1 cellular context compared by ENCODE assay signal in the genomic region with DNA sequence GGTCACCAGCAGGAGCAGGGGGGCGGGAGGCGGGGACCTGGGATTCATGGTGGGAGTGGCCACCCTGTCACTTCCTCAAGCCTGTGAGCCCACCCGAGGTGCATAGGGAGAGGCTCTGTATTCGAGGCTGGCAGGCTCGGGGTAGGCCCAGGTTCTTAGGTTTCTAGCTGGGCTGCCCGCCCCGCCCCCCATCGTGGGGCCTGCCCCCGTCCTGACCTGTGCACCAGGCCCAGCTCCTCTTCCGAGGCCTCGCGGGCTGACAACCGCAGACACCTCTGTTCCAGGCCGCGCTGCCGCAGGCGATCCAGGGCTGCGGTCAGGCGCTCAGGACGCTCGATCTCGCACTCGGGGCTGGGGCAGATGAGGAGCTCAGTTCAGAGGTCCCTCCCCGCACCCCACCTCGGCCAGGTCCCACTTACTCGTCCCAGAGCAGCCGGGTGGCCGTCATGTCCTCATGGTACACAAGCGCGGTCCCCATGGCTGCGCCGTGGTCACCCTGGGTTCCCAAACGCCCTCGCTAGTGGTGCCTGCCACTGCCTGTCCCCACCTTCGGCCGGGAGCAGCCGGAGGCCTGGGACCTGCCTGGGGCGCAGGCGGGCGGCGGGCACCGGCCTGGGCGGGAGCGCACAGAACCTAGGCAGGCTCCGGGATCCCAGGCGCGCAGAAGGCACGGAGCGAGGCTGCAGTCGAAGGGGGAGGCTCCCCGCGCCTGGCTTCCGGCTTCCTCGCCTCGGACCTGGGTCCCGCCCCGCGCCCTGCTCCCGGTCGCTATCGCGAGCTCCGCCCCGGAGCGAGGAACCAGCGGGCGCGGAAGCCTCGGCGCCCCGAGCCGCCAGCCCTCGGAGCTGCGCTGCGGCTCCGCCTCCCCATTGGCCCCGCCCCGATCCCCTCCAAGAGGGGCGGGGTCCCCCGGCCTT.
TF ChIP-seq lines count a peak whose summit lies in the region.

Gene HDAC10, minus strand, starts transcription at position 711 of the 917 bp plus-strand sequence. Its CDS starts 233 bp downstream, at position 478.

TF ChIP-seq in K562, 482 proteins besides CTCF, POLR2A, EP300 and RAD21 (continued from another document and continues in another):
- TF ChIP-seq ZMIZ1 (IDR thresholded peaks at IDR 0.05; ENCODE audit: low read depth in 2 of 2, low read length in 2 of 2): no peak
- TF ChIP-seq RBBP5 (IDR thresholded peaks at IDR 0.05; ENCODE audit: borderline replicate concordance, insufficient read depth, low read length, poor library complexity, severe bottlenecking): peak; percentile 71
- TF ChIP-seq ZC3H11A (IDR thresholded peaks at IDR 0.05; ENCODE audit: low read depth, low read length): no peak
- TF ChIP-seq PML (IDR thresholded peaks at IDR 0.05; ENCODE audit: low read length): 0 out of 2 replicates have a peak, but pooled peaks have one; percentile 14
- TF ChIP-seq ETV5 (CRISPR knock-in tag; IDR thresholded peaks at IDR 0.05; ENCODE audit: low read depth): peak; percentile 48
- no peak for TF ChIP-seq ZFP36 (IDR thresholded peaks at IDR 0.05; ENCODE audit: low read depth, low read length, partially characterized antibody)
- TF ChIP-seq GABPB1 (CRISPR knock-in tag; IDR thresholded peaks at IDR 0.05): peak; percentile 56; the same call in 1 of the 2 replicates
- TF ChIP-seq ZBTB7A (IDR thresholded peaks at IDR 0.05; ENCODE audit: borderline replicate concordance, control insufficient read depth, low read depth, low read length): peak; percentile 26; the same call in 1 of the 2 replicates
- TF ChIP-seq MIER1 (IDR thresholded peaks at IDR 0.05; ENCODE audit: low read depth): no peak
- TF ChIP-seq ARID4B (CRISPR knock-in tag; IDR thresholded peaks at IDR 0.05): peak; percentile 84; the same call in 1 of the 2 replicates
- TF ChIP-seq CBX1 (IDR thresholded peaks at IDR 0.05; ENCODE audit: low read depth): no peak
- TF ChIP-seq E2F6 (IDR thresholded peaks at IDR 0.05; ENCODE audit: borderline replicate concordance in 1 of 2, extremely low read depth in 1 of 2, insufficient read depth in 1 of 2, insufficient read length in 1 of 2, low read depth in 1 of 2, low read length in 1 of 2, poor library complexity in 1 of 2, severe bottlenecking in 1 of 2): peak in 1 of 2 experiments; percentile 51
- TF ChIP-seq NR2C2 (CRISPR knock-in tag; IDR thresholded peaks at IDR 0.05): no peak
- TF ChIP-seq NR2C2 (tag; IDR thresholded peaks at IDR 0.05): 0 out of 2 replicates have a peak, but pooled peaks have one; percentile 31
- TF ChIP-seq GABPA (tag; conservative IDR thresholded peaks at IDR 0.05; ENCODE audit: low read depth): peak; percentile 73
- TF ChIP-seq HCFC1 (IDR thresholded peaks at IDR 0.05; ENCODE audit: low read depth, low read length): peak; percentile 44
- peak; percentile 59 for TF ChIP-seq SAP30 (IDR thresholded peaks at IDR 0.05; ENCODE audit: borderline replicate concordance, insufficient read depth, low read depth, low read length, poor library complexity, severe bottlenecking)
- 0 out of 2 replicates have a peak, but pooled peaks have one; percentile 29 for TF ChIP-seq CREB3L1 (IDR thresholded peaks at IDR 0.05; ENCODE audit: borderline replicate concordance, low read depth)
- peak; percentile 60; the same call in 1 of the 2 replicates for TF ChIP-seq PHF8 (IDR thresholded peaks at IDR 0.05; ENCODE audit: borderline replicate concordance, low read length)
- TF ChIP-seq, protein P1, sequence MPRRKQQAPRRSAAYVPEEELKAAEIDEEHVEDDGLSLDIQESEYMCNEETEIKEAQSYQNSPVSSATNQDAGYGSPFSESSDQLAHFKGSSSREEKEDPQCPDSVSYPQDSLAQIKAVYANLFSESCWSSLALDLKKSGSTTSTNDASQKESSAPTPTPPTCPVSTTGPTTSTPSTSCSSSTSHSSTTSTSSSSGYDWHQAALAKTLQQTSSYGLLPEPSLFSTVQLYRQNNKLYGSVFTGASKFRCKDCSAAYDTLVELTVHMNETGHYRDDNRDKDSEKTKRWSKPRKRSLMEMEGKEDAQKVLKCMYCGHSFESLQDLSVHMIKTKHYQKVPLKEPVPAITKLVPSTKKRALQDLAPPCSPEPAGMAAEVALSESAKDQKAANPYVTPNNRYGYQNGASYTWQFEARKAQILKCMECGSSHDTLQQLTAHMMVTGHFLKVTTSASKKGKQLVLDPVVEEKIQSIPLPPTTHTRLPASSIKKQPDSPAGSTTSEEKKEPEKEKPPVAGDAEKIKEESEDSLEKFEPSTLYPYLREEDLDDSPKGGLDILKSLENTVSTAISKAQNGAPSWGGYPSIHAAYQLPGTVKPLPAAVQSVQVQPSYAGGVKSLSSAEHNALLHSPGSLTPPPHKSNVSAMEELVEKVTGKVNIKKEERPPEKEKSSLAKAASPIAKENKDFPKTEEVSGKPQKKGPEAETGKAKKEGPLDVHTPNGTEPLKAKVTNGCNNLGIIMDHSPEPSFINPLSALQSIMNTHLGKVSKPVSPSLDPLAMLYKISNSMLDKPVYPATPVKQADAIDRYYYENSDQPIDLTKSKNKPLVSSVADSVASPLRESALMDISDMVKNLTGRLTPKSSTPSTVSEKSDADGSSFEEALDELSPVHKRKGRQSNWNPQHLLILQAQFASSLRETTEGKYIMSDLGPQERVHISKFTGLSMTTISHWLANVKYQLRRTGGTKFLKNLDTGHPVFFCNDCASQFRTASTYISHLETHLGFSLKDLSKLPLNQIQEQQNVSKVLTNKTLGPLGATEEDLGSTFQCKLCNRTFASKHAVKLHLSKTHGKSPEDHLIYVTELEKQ (CRISPR knock-in tag; IDR thresholded peaks at IDR 0.05): no peak
- TF ChIP-seq KDM4B (IDR thresholded peaks at IDR 0.05; ENCODE audit: borderline replicate concordance in 2 of 2, low read depth in 1 of 2): peak in 1 of 2 experiments; percentile 42; a peak in 1 of 4 replicates
- no peak for TF ChIP-seq ELF4 (CRISPR knock-in tag; IDR thresholded peaks at IDR 0.05)
- peak; percentile 41; the same call in 1 of the 2 replicates for TF ChIP-seq MAX (CRISPR knock-in tag; IDR thresholded peaks at IDR 0.05)
- TF ChIP-seq E2F4 (CRISPR knock-in tag; IDR thresholded peaks at IDR 0.05; ENCODE audit: low read depth): 0 out of 2 replicates have a peak, but pooled peaks have one; percentile 24
- TF ChIP-seq CHD2 (IDR thresholded peaks at IDR 0.05; ENCODE audit: low read depth, low read length): peak; percentile 96
- peak; percentile 68 to 89; a peak in 2 of 4 replicates for TF ChIP-seq UBTF (IDR thresholded peaks at IDR 0.05; ENCODE audit: borderline replicate concordance in 1 of 2, low read depth in 2 of 2, low read length in 2 of 2)
- no peak for TF ChIP-seq KLF10 (CRISPR knock-in tag; IDR thresholded peaks at IDR 0.05)
- TF ChIP-seq TRIM24 (IDR thresholded peaks at IDR 0.05): no peak
- no peak for TF ChIP-seq RFX7 (CRISPR knock-in tag; IDR thresholded peaks at IDR 0.05)
- TF ChIP-seq ELF1 (tag; IDR thresholded peaks at IDR 0.05): peak; percentile 68
- peak in 1 of 2 experiments; percentile 34; a peak in 1 of 4 replicates for TF ChIP-seq FOXA3 (CRISPR knock-in tag; conservative IDR thresholded peaks at IDR 0.05 in 1 of 2, IDR thresholded peaks at IDR 0.05 in 1 of 2)
- TF ChIP-seq POLR2B (IDR thresholded peaks at IDR 0.05; ENCODE audit: low read depth, partially characterized antibody): peak; percentile 62
- peak; percentile 42; the same call in 1 of the 2 replicates for TF ChIP-seq L3MBTL2 (IDR thresholded peaks at IDR 0.05)
- TF ChIP-seq ZBTB1 (CRISPR knock-in tag; IDR thresholded peaks at IDR 0.05; ENCODE audit: borderline replicate concordance, low read depth): peak; percentile 87
- TF ChIP-seq CREBBP (IDR thresholded peaks at IDR 0.05; ENCODE audit: low read depth, low read length): no peak
- TF ChIP-seq JUN (IDR thresholded peaks at IDR 0.05; ENCODE audit: borderline replicate concordance, low read depth, low read length): no peak
- 0 out of 2 replicates have a peak, but pooled peaks have one; percentile 41 for TF ChIP-seq JUN (CRISPR knock-in tag; IDR thresholded peaks at IDR 0.05; ENCODE audit: borderline replicate concordance)
